1 cellular context compared by ENCODE assay signal in genomic region chr12:123232807-123233504, GRCh38.
TF ChIP-seq lines count a peak whose summit lies in the region.

Gene MPHOSPH9, minus strand, starts transcription at chr12:123233141. Its CDS starts 2,777 bp downstream, at chr12:123230364.
Gene MTRFR, plus strand, starts transcription at chr12:123233436. Its CDS starts 20,239 bp downstream, at chr12:123253675.

TF ChIP-seq in HepG2, 621 proteins besides CTCF, POLR2A, EP300 and RAD21 (continued from another document and continues in another):
- TF ChIP-seq PRDM15 (CRISPR knock-in tag; IDR thresholded peaks at IDR 0.05) (no peak), PHF5A (CRISPR knock-in tag; IDR thresholded peaks at IDR 0.05; ENCODE audit: low read depth, unreplicated experiment) (peak; percentile 81), JUND (CRISPR knock-in tag; IDR thresholded peaks at IDR 0.05) (peak; percentile 74; the same call in 1 of the 2 replicates), MEIS1 (CRISPR knock-in tag; IDR thresholded peaks at IDR 0.05; ENCODE audit: borderline replicate concordance) (peak; percentile 80; the same call in 1 of the 2 replicates), NAIF1 (CRISPR knock-in tag; IDR thresholded peaks at IDR 0.05; ENCODE audit: borderline replicate concordance) (no peak; the same call in 1 of the 2 replicates), ZNF710 (CRISPR knock-in tag; IDR thresholded peaks at IDR 0.05; ENCODE audit: borderline replicate concordance) (peak; percentile 63; the same call in 1 of the 2 replicates), ZEB1 (IDR thresholded peaks at IDR 0.05; ENCODE audit: insufficient replicate concordance, low read depth) (peak; percentile 73), ZNF556 (CRISPR knock-in tag; IDR thresholded peaks at IDR 0.05; ENCODE audit: borderline replicate concordance) (no peak; the same call in 1 of the 2 replicates), ZNF205 (CRISPR knock-in tag; IDR thresholded peaks at IDR 0.05) (peak; percentile 76; the same call in 1 of the 2 replicates), ZNF24 (IDR thresholded peaks at IDR 0.05) (no peak), ZNF570 (CRISPR knock-in tag; IDR thresholded peaks at IDR 0.05; ENCODE audit: borderline replicate concordance) (no peak), ZSCAN22 (CRISPR knock-in tag; IDR thresholded peaks at IDR 0.05) (no peak), STAG1 (CRISPR knock-in tag; IDR thresholded peaks at IDR 0.05) (0 out of 2 replicates have a peak, but pooled peaks have one; percentile 20), SRSF9 (IDR thresholded peaks at IDR 0.05; ENCODE audit: borderline replicate concordance, insufficient read depth, low read depth, low read length, poor library complexity, severe bottlenecking) (no peak), TFDP2 (CRISPR knock-in tag; IDR thresholded peaks at IDR 0.05) (peak; percentile 95), ETV5 (CRISPR knock-in tag; IDR thresholded peaks at IDR 0.05; ENCODE audit: borderline replicate concordance) (peak; percentile 36), ZBTB7A (CRISPR knock-in tag; IDR thresholded peaks at IDR 0.05) (peak; percentile 83; the same call in 1 of the 2 replicates), MTA1 (CRISPR knock-in tag; IDR thresholded peaks at IDR 0.05; ENCODE audit: borderline replicate concordance) (no peak), HMGA1 (CRISPR knock-in tag; conservative IDR thresholded peaks at IDR 0.05) (no peak), ZNF510 (CRISPR knock-in tag; IDR thresholded peaks at IDR 0.05; ENCODE audit: low read depth) (no peak), ZNF335 (CRISPR knock-in tag; IDR thresholded peaks at IDR 0.05) (0 out of 2 replicates have a peak, but pooled peaks have one; percentile 44), PTBP1 (IDR thresholded peaks at IDR 0.05; ENCODE audit: low read depth, low read length, poor library complexity, severe bottlenecking) (peak; percentile 84), MLX (CRISPR knock-in tag; IDR thresholded peaks at IDR 0.05) (peak; percentile 39), NFKB2 (CRISPR knock-in tag; IDR thresholded peaks at IDR 0.05; ENCODE audit: borderline replicate concordance) (peak; percentile 78), THRA (CRISPR knock-in tag; IDR thresholded peaks at IDR 0.05; ENCODE audit: borderline replicate concordance) (no peak), DNMT1 (CRISPR knock-in tag; IDR thresholded peaks at IDR 0.05) (no peak), BORCS8-MEF2B (CRISPR knock-in tag; IDR thresholded peaks at IDR 0.05) (peak; percentile 81), JUNB (CRISPR knock-in tag; IDR thresholded peaks at IDR 0.05; ENCODE audit: borderline replicate concordance) (no peak), PAXIP1 (CRISPR knock-in tag; conservative IDR thresholded peaks at IDR 0.05) (peak; percentile 67), MIER3 (CRISPR knock-in tag; IDR thresholded peaks at IDR 0.05; ENCODE audit: borderline replicate concordance) (no peak), ESRRA (CRISPR knock-in tag; IDR thresholded peaks at IDR 0.05; ENCODE audit: low read depth) (no peak; the same call in 1 of the 2 replicates), SPEN (CRISPR knock-in tag; IDR thresholded peaks at IDR 0.05; ENCODE audit: low read depth) (peak; percentile 86), ZNF557 (CRISPR knock-in tag; IDR thresholded peaks at IDR 0.05) (peak; percentile 92; the same call in 1 of the 2 replicates), PCBP2 (optimal IDR thresholded peaks at IDR 0.05; ENCODE audit: low read depth, low read length, poor library complexity, severe bottlenecking) (no peak), KAT8 (CRISPR knock-in tag; IDR thresholded peaks at IDR 0.05) (peak; percentile 84), TCF12 (IDR thresholded peaks at IDR 0.05) (no peak), TCF12 (CRISPR knock-in tag; IDR thresholded peaks at IDR 0.05) (no peak), CSRNP1 (CRISPR knock-in tag; IDR thresholded peaks at IDR 0.05) (peak; percentile 80; the same call in 1 of the 2 replicates), ZSCAN31 (CRISPR knock-in tag; IDR thresholded peaks at IDR 0.05; ENCODE audit: low read depth) (peak; percentile 71; the same call in 1 of the 2 replicates), PATZ1 (CRISPR knock-in tag; IDR thresholded peaks at IDR 0.05) (no peak; the same call in 1 of the 2 replicates), SIN3B (IDR thresholded peaks at IDR 0.05; ENCODE audit: low read length) (no peak), GABPA (IDR thresholded peaks at IDR 0.05; ENCODE audit: low read depth, low read length) (no peak), GABPA (CRISPR knock-in tag; IDR thresholded peaks at IDR 0.05; ENCODE audit: low read depth) (no peak), FOSL1 (CRISPR knock-in tag; IDR thresholded peaks at IDR 0.05; ENCODE audit: borderline replicate concordance) (peak; percentile 34; the same call in 1 of the 2 replicates), IKZF5 (CRISPR knock-in tag; IDR thresholded peaks at IDR 0.05) (peak; percentile 82), SOX13 (IDR thresholded peaks at IDR 0.05) (no peak), SOX13 (CRISPR knock-in tag; conservative IDR thresholded peaks at IDR 0.05 in 1 of 2, IDR thresholded peaks at IDR 0.05 in 1 of 2) (0 out of 4 replicates have a peak, but pooled peaks have one; percentile 10 to 54)
